In the genomic region with DNA sequence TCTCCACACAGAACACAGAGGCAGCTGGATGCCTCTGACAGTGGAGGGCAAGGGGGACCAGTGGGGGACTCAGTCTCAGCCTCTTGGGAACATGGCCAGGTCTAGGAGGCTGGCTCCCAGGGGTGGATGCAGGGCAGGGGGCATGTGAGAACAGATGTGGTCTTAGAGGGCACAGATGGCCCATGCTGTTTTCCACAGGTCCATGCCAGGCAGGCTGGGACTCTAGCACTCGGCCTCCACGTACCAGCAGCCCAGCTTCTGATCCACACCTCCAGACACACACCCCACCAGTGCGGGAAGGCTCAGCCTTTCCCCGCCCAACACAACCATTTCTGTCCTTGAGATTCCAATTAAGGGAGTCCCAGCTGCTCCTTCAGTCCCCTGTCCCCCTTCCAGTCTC, we compare ENCODE assay signal across 23 cellular contexts. TPM values are rescaled to one million over a fixed set of nuclear protein-coding genes. Genes with fewer than 3 reads are reported as not detected.
DNase-seq lines count a peak whose midpoint lies in the region; ATAC-seq and TF ChIP-seq lines count a peak whose summit lies in the region.
"Had no signal": no experiment of that assay in that cellular context is flagged by ENCODE, and none has a peak within 500 bp of the region (broad histone marks: within the 10 kb centered on the region; RNA-seq: fewer than 3 reads in every experiment).

No MANE protein-coding gene starts in this region.

- peak overlapping the region; percentile 62 to 92 for H3K27ac ChIP-seq in ascending aorta
- H3K27ac ChIP-seq in ovary = peak overlapping the region in 1 of 2 donors; percentile 26
- H3K27ac ChIP-seq in thoracic aorta = peak overlapping the region; percentile 72 to 88
- H3K27ac ChIP-seq: body of pancreas, left lung had no signal

- no peak for TF ChIP-seq EP300 in ovary (IDR thresholded peaks at IDR 0.05)

- TF ChIP-seq CTCF in ascending aorta (IDR thresholded peaks at IDR 0.05) (no peak), ovary (IDR thresholded peaks at IDR 0.05) (no peak), thoracic aorta (IDR thresholded peaks at IDR 0.05) (no peak)

- DNase-seq in ascending aorta (ENCODE audit: low spot score in 2 of 2) = peak in 1 of 2 donors; percentile 62
- DNase-seq in left ventricle myocardium superior = no peak
- peak in 3 of 5 donors; percentile 29 to 36 (median 31) for DNase-seq in ovary
- no peak for DNase-seq in thoracic aorta (ENCODE audit: low spot score)
- DNase-seq in AG20443 (ENCODE audit: low spot score) = no peak
- DNase-seq in NCI-H1436 treated with DMSO at 0.1 percent for 48 hours (lab: John Stamatoyannopoulos, UW) = no peak
- no peak for DNase-seq in MV-4-11 (lab: John Stamatoyannopoulos, UW)
- no peak for DNase-seq in cerebellum (ENCODE audit: low spot score)
- DNase-seq: activated T-cell treated with anti-CD3 and anti-CD28 coated beads, Interleukin-2, amount 50 U/mL, for 72 hours; DMS153; GDM1; heart right ventricle; KG1; left lung; NCI-H187; NCI-H2227 treated with DMSO at 0.1 percent for 48 hours; NCI-H774; occipital lobe; SHP77; stimulated activated naive CD8-positive, alpha-beta T cell treated with anti-CD3 and anti-CD28 coated beads, Interleukin-15, Interleukin-2, amounts not matched to agents 100 U/mL and 50 U/mL, for 24 hours had no signal

- no peaks in the 10 kb centered on the region for H3K36me3 ChIP-seq in ascending aorta
- no peaks in the 10 kb centered on the region for H3K36me3 ChIP-seq in ovary
- H3K36me3 ChIP-seq in thoracic aorta = no peaks in the 10 kb centered on the region
- H3K36me3 ChIP-seq: heart right ventricle, left lung had no signal

- no peak for TF ChIP-seq POLR2A in ovary (IDR thresholded peaks at IDR 0.05)

- WGBS in ovary, 3 donors = 35 to 57% (median 51%) methylated on average over 4 of the region's 4 CpGs

- intact Hi-C loops in ascending aorta (cut with DNase I) = no loop called here
- intact Hi-C loops in left ventricle myocardium superior (cut with micrococcal nuclease) = no loop called here
- intact Hi-C loops in ovary (cut with DNase I) = no loop called here

- ATAC-seq in left ventricle myocardium superior = peak; percentile 4
- no peak for ATAC-seq in thoracic aorta (ENCODE audit: insufficient number of reproducible peaks, low FRiP score, low read depth)
- ATAC-seq: activated naive CD4-positive, alpha-beta T cell treated with anti-CD3 and anti-CD28 coated beads, Interleukin-2, amount 50 U/mL, for 72 hours; activated T-cell treated with anti-CD3 and anti-CD28 coated beads, Interleukin-2, amount 50 U/mL, for 72 hours; body of pancreas; left lung; stimulated activated naive CD8-positive, alpha-beta T cell treated with anti-CD3 and anti-CD28 coated beads, Interleukin-15, Interleukin-2, amounts not matched to agents 100 U/mL and 50 U/mL, for 24 hours had no signal

- H3K4me1 ChIP-seq in ascending aorta (peaks cover 15 to 56% of the 10 kb centered on the region in 2 donors), ovary (ENCODE audit: insufficient read depth) (peaks cover 47% of the 10 kb centered on the region), thoracic aorta (ENCODE audit: control insufficient read depth in 1 of 2, low read depth in 2 of 2) (peaks cover 30 to 91% of the 10 kb centered on the region in 2 donors)

- H3K9me3 ChIP-seq in ascending aorta (no peaks in the 10 kb centered on the region), ovary (no peaks in the 10 kb centered on the region), thoracic aorta (no peaks in the 10 kb centered on the region)
- H3K9me3 ChIP-seq: body of pancreas, heart right ventricle, left lung had no signal

- H3K27me3 ChIP-seq in ascending aorta (no peaks in the 10 kb centered on the region), ovary (no peaks in the 10 kb centered on the region), thoracic aorta (replicated peaks; ENCODE audit: insufficient read depth) (no peaks in the 10 kb centered on the region)
- H3K27me3 ChIP-seq: body of pancreas, heart right ventricle, left lung had no signal

- H3K4me3 ChIP-seq in ascending aorta = no peak overlapping the region
- no peak overlapping the region for H3K4me3 ChIP-seq in ovary
- H3K4me3 ChIP-seq in thoracic aorta = no peak overlapping the region
- H3K4me3 ChIP-seq: body of pancreas, coronary artery, heart right ventricle, left lung had no signal

RNA-seq across cellular contexts. Expression of a gene that starts 42.4 kb away (rescaled TPM):
- total RNA-seq in ascending aorta (1,334 TPM), left ventricle myocardium superior (783 TPM), ovary (100 to 1,000 TPM; 141 to 568 (median 366) TPM), thoracic aorta (1,000 to 10,000 TPM; 1,836 to 2,296 TPM), cerebellum (18.7 TPM)
- 100 to 1,000 TPM; 140 to 278 TPM for polyA plus RNA-seq in ovary

Comparison
In these comparisons a context has a peak if more than half of its experiments do, and no peak if none do; other contexts are left out.
1. DNase-seq: peak in ovary (3 of 5); none in left ventricle myocardium superior (single experiment), thoracic aorta (single experiment), AG20443 (single experiment), NCI-H1436 treated with DMSO at 0.1 percent for 48 hours (single experiment), MV-4-11 (single experiment) and cerebellum (single experiment).